12 cellular contexts compared by ENCODE assay signal in genomic region chr9:13974891-13975290, GRCh38.
"Had no signal": no experiment of that assay in that cellular context is flagged by ENCODE, and none has a peak within 500 bp of the region (broad histone marks: within the 10 kb centered on the region; RNA-seq: fewer than 3 reads in every experiment).

No MANE protein-coding gene starts in this region.

- H3K27me3 ChIP-seq: brain microvascular endothelial cell had no signal

- H3K27ac Mint-ChIP-seq: activated T-helper 2 cell treated with anti-CD3 and anti-CD28 coated beads, Interferon-gamma antibody, Interleukin-2, Interleukin-4, amounts not matched to agents 10 μg/mL and 5 μg/mL and 100 μg/mL, durations not matched to agents 14 hours and 24 hours and 36 hours; dendritic cell treated with granulocyte-macrophage colony-stimulating factor and Interleukin-4, amounts not matched to agents 40 ng/mL and 50 ng/mL, for 4 days; effector memory CD8-positive, alpha-beta T cell; nephron progenitor cell; stimulated activated naive CD8-positive, alpha-beta T cell treated with anti-CD3 and anti-CD28 coated beads, Interleukin-15, Interleukin-2, amounts not matched to agents 100 ng/mL and 50 ng/mL, for 24 hours; T-helper 17 cell had no signal

- H3K4me1 ChIP-seq: prostate gland had no signal

- H3K4me3 ChIP-seq: prostate gland had no signal

- DNase-seq: activated naive CD4-positive, alpha-beta T cell treated with anti-CD3 and anti-CD28 coated beads, Interleukin-2, amount 50 U/mL, for 16 hours; brain microvascular endothelial cell; cerebellar nuclear complex; effector memory CD8-positive, alpha-beta T cell; erythroblast; nephron progenitor cell; stimulated activated CD4-positive, alpha-beta T cell treated with anti-CD3 and anti-CD28 coated beads, Interleukin-2, amount 100 ng/mL, for 48 hours; T-helper 17 cell had no signal

- H3K4me1 Mint-ChIP-seq: T-helper 17 cell had no signal

- H3K36me3 ChIP-seq: brain microvascular endothelial cell, prostate gland had no signal

- H3K27me3 Mint-ChIP-seq: dendritic cell treated with granulocyte-macrophage colony-stimulating factor and Interleukin-4, amounts not matched to agents 40 ng/mL and 50 ng/mL, for 4 days; effector memory CD8-positive, alpha-beta T cell; stimulated activated naive CD8-positive, alpha-beta T cell treated with anti-CD3 and anti-CD28 coated beads, Interleukin-15, Interleukin-2, amounts not matched to agents 100 ng/mL and 50 ng/mL, for 24 hours; T-helper 17 cell had no signal

- H3K9me3 ChIP-seq: prostate gland had no signal

- H3K9me3 Mint-ChIP-seq: nephron progenitor cell had no signal

- H3K4me3 Mint-ChIP-seq: dendritic cell treated with granulocyte-macrophage colony-stimulating factor and Interleukin-4, amounts not matched to agents 40 ng/mL and 50 ng/mL, for 4 days; effector memory CD8-positive, alpha-beta T cell; nephron progenitor cell; stimulated activated naive CD8-positive, alpha-beta T cell treated with anti-CD3 and anti-CD28 coated beads, Interleukin-15, Interleukin-2, amounts not matched to agents 100 ng/mL and 50 ng/mL, for 24 hours; T-helper 17 cell had no signal

- H3K27ac ChIP-seq: brain microvascular endothelial cell, prostate gland had no signal
